In genomic region chr2:236793041-236794011, GRCh38 we compare ENCODE assay signal across 17 cellular contexts.
DNase-seq lines count a peak whose midpoint lies in the region; ATAC-seq and TF ChIP-seq lines count a peak whose summit lies in the region.
"Had no signal": no experiment of that assay in that cellular context is flagged by ENCODE, and none has a peak within 500 bp of the region (broad histone marks: within the 10 kb centered on the region; RNA-seq: fewer than 3 reads in every experiment).

No MANE protein-coding gene starts in this region.

- H3K4me3 ChIP-seq in adipocyte (ENCODE audit: low read length) (no peak overlapping the region), BE2C (ENCODE audit: low read depth, low read length) (no peak overlapping the region)
- H3K4me3 ChIP-seq: MG63, PC-9, SJCRH30 had no signal

- ATAC-seq in sciatic nerve (peak; percentile 57), GM18498 (IDR thresholded peaks at IDR 0.05; ENCODE audit: unreplicated experiment) (no peak), HG03469 (IDR thresholded peaks at IDR 0.05; ENCODE audit: unreplicated experiment) (no peak)
- ATAC-seq in naive thymus-derived CD8-positive, alpha-beta T cell = no peak

- H3K36me3 ChIP-seq in adipocyte (ENCODE audit: control insufficient read depth, insufficient read depth, low read length, severe bottlenecking) (no peaks in the 10 kb centered on the region), BE2C (no peaks in the 10 kb centered on the region)
- H3K36me3 ChIP-seq: MG63, SJCRH30 had no signal

- no peak for TF ChIP-seq CTCF in BE2C (IDR thresholded peaks at IDR 0.05; ENCODE audit: low read depth, low read length)

- H3K4me1 ChIP-seq in adipocyte (ENCODE audit: control insufficient read depth, insufficient read depth, low read length) (peaks cover 37% of the 10 kb centered on the region), BE2C (no peaks in the 10 kb centered on the region)

- no peak overlapping the region for H3K27ac Mint-ChIP-seq in naive thymus-derived CD8-positive, alpha-beta T cell

- peaks cover 2 to 35% (median 16%) of the 10 kb centered on the region in 5 donors for H3K27me3 Mint-ChIP-seq in naive thymus-derived CD8-positive, alpha-beta T cell

- H3K36me3 Mint-ChIP-seq in naive thymus-derived CD8-positive, alpha-beta T cell = no peaks in the 10 kb centered on the region

- DNase-seq in ELF-1 (ENCODE audit: low read depth, low spot score) = peak; percentile 50
- no peak for DNase-seq in adipocyte (ENCODE audit: low read depth)
- DNase-seq in left kidney (ENCODE audit: low read depth, low spot score) = peak; percentile 66
- no peak for DNase-seq in sciatic nerve (ENCODE audit: low spot score)
- no peak for DNase-seq in BE2C
- DNase-seq in naive thymus-derived CD8-positive, alpha-beta T cell = no peak
- DNase-seq: DMS 273 treated with DMSO at 0.1 percent for 48 hours, Karpas-422, MG63, NCI-H1092, NCI-H146, NCI-H2081, NCI-H510A, PC-9, SJCRH30 had no signal

- POLR2A ChIA-PET in naive thymus-derived CD8-positive, alpha-beta T cell (lab: Charles Lee) = no interaction called here

- H3K9me3 Mint-ChIP-seq in naive thymus-derived CD8-positive, alpha-beta T cell = peaks cover 0 to 2% (median 0%) of the 10 kb centered on the region in 9 donors

- no peaks in the 10 kb centered on the region for H3K9me3 ChIP-seq in adipocyte (ENCODE audit: control insufficient read depth, low read length)
- no peaks in the 10 kb centered on the region for H3K9me3 ChIP-seq in BE2C
- H3K9me3 ChIP-seq: MG63, SJCRH30 had no signal

- H3K4me1 Mint-ChIP-seq in naive thymus-derived CD8-positive, alpha-beta T cell = no peaks in the 10 kb centered on the region

- intact Hi-C loops in sciatic nerve (cut with DNase I) = no loop called here

- H3K9ac ChIP-seq in adipocyte (ENCODE audit: low read length) = peak overlapping the region; percentile 33

- H3K27me3 ChIP-seq in adipocyte (replicated peaks; ENCODE audit: control insufficient read depth, insufficient read depth, low read length) = no peaks in the 10 kb centered on the region
- peaks cover 38% of the 10 kb centered on the region for H3K27me3 ChIP-seq in BE2C
- H3K27me3 ChIP-seq: MG63, SJCRH30 had no signal

- H3K4me3 Mint-ChIP-seq in naive thymus-derived CD8-positive, alpha-beta T cell = no peak overlapping the region

Comparison
In these comparisons a context has a peak if more than half of its experiments do, and no peak if none do; other contexts are left out.
1. DNase-seq: peak in ELF-1 (single experiment) and left kidney (single experiment); none in adipocyte (single experiment), sciatic nerve (single experiment), BE2C (single experiment) and naive thymus-derived CD8-positive, alpha-beta T cell (0 of 10).